In the genomic region with DNA sequence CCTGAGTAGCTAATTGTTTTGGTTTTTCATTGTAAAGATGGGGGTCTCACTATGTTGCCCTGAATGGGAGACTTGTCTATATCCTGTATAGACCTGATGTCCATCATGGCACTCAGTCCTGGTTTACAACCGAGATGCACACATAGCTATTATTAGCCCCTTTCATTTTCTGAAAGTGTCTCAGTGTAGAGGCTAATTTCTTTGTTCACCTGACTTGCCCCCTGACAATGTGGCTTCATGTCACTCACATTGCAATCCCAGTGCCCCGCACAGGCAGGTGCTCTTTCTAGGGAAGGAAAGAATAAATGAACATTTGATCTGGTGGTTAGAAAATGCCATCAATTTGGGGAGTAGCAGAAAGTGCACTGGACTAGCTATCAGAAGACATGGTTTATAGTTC, we compare ENCODE assay signal across 29 cellular contexts. TPM values are rescaled to one million over a fixed set of nuclear protein-coding genes. Genes with fewer than 3 reads are reported as not detected.
"Had no signal": no experiment of that assay in that cellular context is flagged by ENCODE, and none has a peak within 500 bp of the region (broad histone marks: within the 10 kb centered on the region; RNA-seq: fewer than 3 reads in every experiment).

No MANE protein-coding gene starts in this region.

- H3K4me3 Mint-ChIP-seq: activated CD4-positive, alpha-beta memory T cell treated with anti-CD3 and anti-CD28 coated beads, Interleukin-2, amount 10 ng/mL, durations not matched to agents 7 days and 5 days; activated CD4-positive, alpha-beta T cell treated with anti-CD3 and anti-CD28 coated beads, Interleukin-2, amount 10 ng/mL, durations not matched to agents 24 days and 14 days; activated CD8-positive, alpha-beta memory T cell treated with anti-CD3 and anti-CD28 coated beads, Interleukin-2, amount 10 ng/mL, durations not matched to agents 7 days and 5 days; activated naive CD8-positive, alpha-beta T cell; natural killer cell treated with Interleukin-12 subunit alpha and Interleukin-12 subunit beta and Interleukin-15 and Interleukin-18, amount 100 ng/mL, for 72 hours; type B pancreatic cell had no signal

- H3K27me3 ChIP-seq: ascending aorta, brain microvascular endothelial cell, dorsolateral prefrontal cortex, gastroesophageal sphincter, hepatocyte, uterus had no signal

- H3K36me3 ChIP-seq: ascending aorta, brain microvascular endothelial cell, gastroesophageal sphincter, thoracic aorta, uterus, WERI-Rb-1 had no signal

- H3K36me3 Mint-ChIP-seq: activated CD8-positive, alpha-beta memory T cell treated with anti-CD3 and anti-CD28 coated beads, Interleukin-2, amount 10 ng/mL, durations not matched to agents 7 days and 5 days; activated naive CD8-positive, alpha-beta T cell; natural killer cell treated with Interleukin-12 subunit alpha and Interleukin-12 subunit beta and Interleukin-15 and Interleukin-18, amount 100 ng/mL, for 72 hours; type B pancreatic cell had no signal

- H3K4me2 ChIP-seq: hepatocyte had no signal

- H3K27me3 Mint-ChIP-seq: activated CD4-positive, alpha-beta memory T cell treated with anti-CD3 and anti-CD28 coated beads, Interleukin-2, amount 10 ng/mL, durations not matched to agents 7 days and 5 days; activated CD4-positive, alpha-beta T cell treated with anti-CD3 and anti-CD28 coated beads, Interleukin-2, amount 10 ng/mL, durations not matched to agents 24 days and 14 days; activated CD8-positive, alpha-beta memory T cell treated with anti-CD3 and anti-CD28 coated beads, Interleukin-2, amount 10 ng/mL, durations not matched to agents 7 days and 5 days; activated naive CD8-positive, alpha-beta T cell; natural killer cell treated with Interleukin-12 subunit alpha and Interleukin-12 subunit beta and Interleukin-15 and Interleukin-18, amount 100 ng/mL, for 72 hours; type B pancreatic cell had no signal

- H3K9me3 Mint-ChIP-seq: activated CD4-positive, alpha-beta memory T cell treated with anti-CD3 and anti-CD28 coated beads, Interleukin-2, amount 10 ng/mL, durations not matched to agents 7 days and 5 days; activated CD4-positive, alpha-beta T cell treated with anti-CD3 and anti-CD28 coated beads, Interleukin-2, amount 10 ng/mL, durations not matched to agents 24 days and 14 days; activated T-helper 2 cell treated with anti-CD3 and anti-CD28 coated beads, Interferon-gamma antibody, Interleukin-2, Interleukin-4, amounts not matched to agents 10 μg/mL and 5 μg/mL and 100 μg/mL, durations not matched to agents 14 hours and 24 hours and 36 hours; natural killer cell treated with Interleukin-12 subunit alpha and Interleukin-12 subunit beta and Interleukin-15 and Interleukin-18, amount 100 ng/mL, for 72 hours; type B pancreatic cell had no signal

- H2AFZ ChIP-seq: hepatocyte had no signal

- DNase-seq: activated CD4-positive, alpha-beta memory T cell treated with anti-CD3 and anti-CD28 coated beads, Interleukin-2, amount 10 ng/mL, durations not matched to agents 7 days and 5 days; activated CD4-positive, alpha-beta T cell treated with anti-CD3 and anti-CD28 coated beads, Interleukin-2, amount 10 ng/mL, durations not matched to agents 24 days and 14 days; activated CD8-positive, alpha-beta memory T cell treated with anti-CD3 and anti-CD28 coated beads, Interleukin-2, amount 10 ng/mL, durations not matched to agents 7 days and 5 days; activated T-cell treated with anti-CD3 and anti-CD28 coated beads, Interleukin-2, amount 50 U/mL, for 48 hours; brain microvascular endothelial cell; effector memory CD4-positive, alpha-beta T cell; erythroblast; islet precursor cell; left cardiac atrium; left ventricle myocardium superior; right cardiac atrium; stimulated activated CD4-positive, alpha-beta T cell treated with anti-CD3 and anti-CD28 coated beads, Interleukin-15, amount 100 ng/mL, for 24 hours; stimulated activated CD4-positive, alpha-beta T cell treated with anti-CD3 and anti-CD28 coated beads, Interleukin-2, amount 100 ng/mL, for 24 hours; stimulated activated naive CD4-positive, alpha-beta T cell treated with Interleukin-2 at 50 U/mL for 16 hours; T-helper 9 cell; uterus; WERI-Rb-1 had no signal

- H3K27ac Mint-ChIP-seq: activated CD4-positive, alpha-beta memory T cell treated with anti-CD3 and anti-CD28 coated beads, Interleukin-2, amount 10 ng/mL, durations not matched to agents 7 days and 5 days; activated CD4-positive, alpha-beta T cell treated with anti-CD3 and anti-CD28 coated beads, Interleukin-2, amount 10 ng/mL, durations not matched to agents 24 days and 14 days; activated CD8-positive, alpha-beta memory T cell treated with anti-CD3 and anti-CD28 coated beads, Interleukin-2, amount 10 ng/mL, durations not matched to agents 7 days and 5 days; activated naive CD8-positive, alpha-beta T cell; activated T-helper 2 cell treated with anti-CD3 and anti-CD28 coated beads, Interferon-gamma antibody, Interleukin-2, Interleukin-4, amounts not matched to agents 10 μg/mL and 5 μg/mL and 100 μg/mL, durations not matched to agents 14 hours and 24 hours and 36 hours; natural killer cell treated with Interleukin-12 subunit alpha and Interleukin-12 subunit beta and Interleukin-15 and Interleukin-18, amount 100 ng/mL, for 72 hours; type B pancreatic cell had no signal

- H3K27ac ChIP-seq: ascending aorta, brain microvascular endothelial cell, coronary artery, dorsolateral prefrontal cortex, gastroesophageal sphincter, hepatocyte, thoracic aorta, uterus, WERI-Rb-1 had no signal

- ATAC-seq: activated CD4-positive, CD25-positive, alpha-beta regulatory T cell treated with anti-CD3 and anti-CD28 coated beads, Interleukin-2, amount 50 U/mL, for 24 hours; activated CD8-positive, alpha-beta memory T cell treated with anti-CD3 and anti-CD28 coated beads, Interleukin-2, amount 10 ng/mL, durations not matched to agents 7 days and 5 days; gastroesophageal sphincter; left cardiac atrium; left ventricle myocardium superior; mucosa of descending colon; natural killer cell treated with Interleukin-12 subunit alpha and Interleukin-12 subunit beta and Interleukin-15 and Interleukin-18, amount 100 ng/mL, for 72 hours; right cardiac atrium had no signal

- H3K4me1 ChIP-seq: uterus had no signal

- H3K79me2 ChIP-seq: hepatocyte had no signal

- H3K9me3 ChIP-seq: ascending aorta, gastroesophageal sphincter, mucosa of descending colon, thoracic aorta, uterus had no signal

- H3K4me3 ChIP-seq: ascending aorta, coronary artery, dorsolateral prefrontal cortex, gastroesophageal sphincter, hepatocyte, mucosa of descending colon, thoracic aorta, uterus had no signal

RNA-seq across cellular contexts. Expression of gene RHOD, which starts 49.3 kb away (rescaled TPM):
- total RNA-seq: natural killer cell treated with Interleukin-12 subunit alpha and Interleukin-12 subunit beta and Interleukin-15 and Interleukin-18, amount 100 ng/mL, for 72 hours had no signal
